Comparison of ENCODE assay signal across 38 cellular contexts in the genomic region with DNA sequence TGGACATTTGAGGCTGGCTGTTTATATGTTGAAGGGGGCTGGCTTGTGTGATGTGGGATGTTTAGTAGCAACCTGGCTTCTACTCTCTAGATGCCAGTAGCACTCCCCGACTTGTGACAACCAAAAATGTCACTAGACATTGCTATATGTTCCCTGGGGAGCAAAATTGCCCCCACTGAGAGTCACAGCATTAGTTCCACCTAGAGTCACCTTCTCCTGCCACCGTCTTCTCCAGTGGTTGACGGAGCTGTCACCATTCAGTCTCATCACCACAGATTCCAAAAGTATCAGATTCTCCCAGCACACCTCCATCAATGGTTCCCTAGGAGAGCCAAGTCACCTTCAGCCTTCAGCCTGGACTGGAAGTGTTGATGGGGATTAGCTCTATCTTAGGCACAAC. TPM values are rescaled to one million over a fixed set of nuclear protein-coding genes. Genes with fewer than 3 reads are reported as not detected.
"Had no signal": no experiment of that assay in that cellular context is flagged by ENCODE, and none has a peak within 500 bp of the region (broad histone marks: within the 10 kb centered on the region; RNA-seq: fewer than 3 reads in every experiment).

No MANE protein-coding gene starts in this region.

- H3K9me3 ChIP-seq: MG63 had no signal

- H3K36me3 ChIP-seq: MG63 had no signal

- DNase-seq: Karpas-422, Kasumi-1, MG63, MM.1S, MV-4-11, NCI-H1048, NCI-H1092, NCI-H1092 treated with DMSO at 0.1 percent for 48 hours, NCI-H1105, NCI-H1105 treated with DMSO at 0.1 percent for 48 hours, NCI-H1417, NCI-H1417 treated with DMSO at 0.1 percent for 48 hours, NCI-H1436, NCI-H1436 treated with DMSO at 0.1 percent for 48 hours, NCI-H146, NCI-H1694, NCI-H1694 treated with DMSO at 0.1 percent for 48 hours, NCI-H187, NCI-H187 treated with DMSO at 0.1 percent for 48 hours, NCI-H1930, NCI-H2029, NCI-H2029 treated with DMSO at 0.1 percent for 48 hours, NCI-H2081, NCI-H2081 treated with DMSO at 0.1 percent for 48 hours, NCI-H2107, NCI-H2171, NCI-H2171 treated with DMSO at 0.1 percent for 48 hours, NCI-H2227 treated with DMSO at 0.1 percent for 48 hours, NCI-H226, NCI-H345, NCI-H446, NCI-H446 treated with DMSO at 0.1 percent for 48 hours, NCI-H510A, NCI-H510A treated with DMSO at 0.1 percent for 48 hours had no signal

- H3K4me3 ChIP-seq: MG63 had no signal

RNA-seq across cellular contexts. Expression of gene KRT76, which starts 7.8 kb away (rescaled TPM):
- total RNA-seq: LHCN-M2, M059J, MCF 10A, NCI-H460 had no signal

RNA-seq across cellular contexts. Expression of gene KRT3, which starts 11.0 kb away (rescaled TPM):
- total RNA-seq: LHCN-M2, M059J, MCF 10A, NCI-H460 had no signal

RNA-seq across cellular contexts. Expression of gene KRT4, which starts 29.0 kb away (rescaled TPM):
- total RNA-seq: LHCN-M2, M059J, MCF 10A, NCI-H460 had no signal

RNA-seq across cellular contexts. Expression of gene KRT79, which starts 49.2 kb away (rescaled TPM):
- total RNA-seq: LHCN-M2, M059J, MCF 10A, NCI-H460 had no signal
